ENCODE assay signal across 13 cellular contexts in the genomic region with DNA sequence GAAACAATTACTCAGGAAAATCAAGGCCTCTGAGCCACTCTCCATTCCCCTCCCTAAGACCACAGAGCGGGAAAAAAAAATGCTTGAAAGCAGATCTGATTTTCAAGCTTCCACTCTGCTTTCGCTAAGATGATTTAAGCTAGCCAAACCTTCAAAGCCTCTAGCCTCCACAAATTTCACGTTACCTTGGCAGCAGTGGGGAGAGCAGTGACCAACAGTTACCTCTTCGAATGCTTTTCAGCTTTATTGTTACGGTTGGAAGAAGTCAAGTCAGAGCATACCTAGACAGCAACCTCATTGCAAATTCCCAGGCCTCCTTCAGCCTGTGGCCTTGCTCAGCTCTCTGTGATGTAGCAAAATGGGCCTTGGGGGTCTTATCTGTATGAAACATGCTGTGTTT.
"Had no signal": no experiment of that assay in that cellular context is flagged by ENCODE, and none has a peak within 500 bp of the region (broad histone marks: within the 10 kb centered on the region; RNA-seq: fewer than 3 reads in every experiment).

No MANE protein-coding gene starts in this region.

- H3K9me3 ChIP-seq: mucosa of descending colon, SJSA1 had no signal

- H3K4me3 ChIP-seq: mucosa of descending colon, SJSA1, skin epidermis had no signal

- H3K36me3 ChIP-seq: SJSA1 had no signal

- H3K27me3 ChIP-seq: SJSA1 had no signal

- DNase-seq: activated CD4-positive, alpha-beta memory T cell treated with anti-CD3 and anti-CD28 coated beads for 36 hours; activated CD4-positive, alpha-beta T cell treated with anti-CD3 and anti-CD28 coated beads for 1 hour; activated effector memory CD4-positive, alpha-beta T cell treated with anti-CD3 and anti-CD28 coated beads, Interleukin-2, amount 50 U/mL, for 16 hours; activated T-cell treated with anti-CD3 and anti-CD28 coated beads, Interleukin-2, amount 50 U/mL, for 4 hours; endodermal cell; kidney; mammary epithelial cell; mucosa of descending colon; T-helper 9 cell had no signal

- H3K27ac ChIP-seq: SJSA1, skin epidermis had no signal

- ATAC-seq: activated T-cell treated with anti-CD3 and anti-CD28 coated beads, Interleukin-2, amount 50 U/mL, for 4 hours; natural killer cell treated with Interleukin-12 subunit alpha and Interleukin-12 subunit beta and Interleukin-15 and Interleukin-18, amount 100 ng/mL, for 72 hours; stimulated activated effector memory CD8-positive, alpha-beta T cell treated with anti-CD3 and anti-CD28 coated beads, Interleukin-12 subunit alpha, Interleukin-12 subunit beta, amount 100 ng/mL, for 72 hours had no signal
